8 cellular contexts compared by ENCODE assay signal in genomic region chr12:1529862-1530591, GRCh38.
DNase-seq lines count a peak whose midpoint lies in the region; ATAC-seq, FAIRE-seq and TF ChIP-seq lines count a peak whose summit lies in the region.

No MANE protein-coding gene starts in this region.

- H3K9me3 Mint-ChIP-seq in activated naive CD8-positive, alpha-beta T cell treated with anti-CD3 and anti-CD28 coated beads, Interleukin-2, amount 10 ng/mL, durations not matched to agents 7 days and 5 days = no peaks in the 10 kb centered on the region

- peaks cover 23% of the 10 kb centered on the region for H3K4me1 Mint-ChIP-seq in activated naive CD8-positive, alpha-beta T cell treated with anti-CD3 and anti-CD28 coated beads, Interleukin-2, amount 10 ng/mL, durations not matched to agents 7 days and 5 days

- no peak for ATAC-seq in activated naive CD8-positive, alpha-beta T cell treated with anti-CD3 and anti-CD28 coated beads, Interleukin-2, amount 10 ng/mL, durations not matched to agents 7 days and 5 days (ENCODE audit: low read depth)
- no peak for ATAC-seq in stimulated activated naive CD8-positive, alpha-beta T cell treated with anti-CD3 and anti-CD28 coated beads, Interleukin-15, Interleukin-2, amounts not matched to agents 100 U/mL and 50 U/mL, for 24 hours
- ATAC-seq in HG03378 (IDR thresholded peaks at IDR 0.05; ENCODE audit: unreplicated experiment) = no peak
- ATAC-seq in HG03196 (IDR thresholded peaks at IDR 0.05; ENCODE audit: unreplicated experiment) = no peak

- DNase-seq in H54 (ENCODE audit: insufficient read length, low spot score) = no peak
- DNase-seq in activated naive CD8-positive, alpha-beta T cell treated with anti-CD3 and anti-CD28 coated beads, Interleukin-2, amount 10 ng/mL, durations not matched to agents 7 days and 5 days = peak; percentile 45
- DNase-seq in stimulated activated naive CD8-positive, alpha-beta T cell treated with anti-CD3 and anti-CD28 coated beads, Interleukin-15, Interleukin-2, amounts not matched to agents 100 U/mL and 50 U/mL, for 24 hours = peak; percentile 19
- no peak for DNase-seq in kidney

- peaks cover 74% of the 10 kb centered on the region for H3K27me3 Mint-ChIP-seq in activated naive CD8-positive, alpha-beta T cell treated with anti-CD3 and anti-CD28 coated beads, Interleukin-2, amount 10 ng/mL, durations not matched to agents 7 days and 5 days

- no peaks in the 10 kb centered on the region for H3K36me3 Mint-ChIP-seq in activated naive CD8-positive, alpha-beta T cell treated with anti-CD3 and anti-CD28 coated beads, Interleukin-2, amount 10 ng/mL, durations not matched to agents 7 days and 5 days

- H3K4me1 ChIP-seq in ACC112 (ENCODE audit: control insufficient read depth, insufficient read depth, low read length, unreplicated experiment) = peaks cover 17% of the 10 kb centered on the region
- no peaks in the 10 kb centered on the region for H3K4me1 ChIP-seq in iPS-18a (ENCODE audit: control insufficient read depth, low read depth, low read length)
- peaks cover 0 to 2% of the 10 kb centered on the region in 2 donors for H3K4me1 ChIP-seq in kidney (ENCODE audit: control insufficient read depth in 1 of 2, insufficient read depth in 1 of 2, low read depth in 1 of 2, low read length in 2 of 2)

- peaks cover 8% of the 10 kb centered on the region; the same call in 1 of the 2 replicates for H3K27me3 ChIP-seq in ACC112 (ENCODE audit: insufficient read depth, low read length)
- H3K27me3 ChIP-seq in iPS-18a (ENCODE audit: control insufficient read depth, insufficient read depth, low read length) = peaks cover 84% of the 10 kb centered on the region

- H3K4me3 ChIP-seq in ACC112 (ENCODE audit: low read depth, low read length) (peak overlapping the region; percentile 81), iPS-18a (ENCODE audit: low read length) (peak overlapping the region; percentile 23), kidney (ENCODE audit: low read length in 2 of 2) (peak overlapping the region in 1 of 2 donors; percentile 13)

- no peak for TF ChIP-seq CTCF in kidney (IDR thresholded peaks at IDR 0.05; ENCODE audit: borderline replicate concordance, extremely low read depth, insufficient read depth)

- intact Hi-C loops in kidney (cut with DNase I) = no loop called here

- H3K4me3 Mint-ChIP-seq in activated naive CD8-positive, alpha-beta T cell treated with anti-CD3 and anti-CD28 coated beads, Interleukin-2, amount 10 ng/mL, durations not matched to agents 7 days and 5 days = peak overlapping the region; percentile 70

- peaks cover 23% of the 10 kb centered on the region for H3K79me2 ChIP-seq in ACC112 (ENCODE audit: control insufficient read depth, insufficient read depth, low read length, unreplicated experiment)

- H3K9ac ChIP-seq in iPS-18a (ENCODE audit: low read length) (no peak overlapping the region), kidney (ENCODE audit: low read length in 2 of 2) (no peak overlapping the region)

- FAIRE-seq in H54 (lab: Jason Lieb, UNC) (no peak), kidney (lab: Jason Lieb, UNC) (no peak)

- H3K36me3 ChIP-seq in ACC112 (ENCODE audit: insufficient read depth, low read length) (no peaks in the 10 kb centered on the region), iPS-18a (ENCODE audit: control insufficient read depth, low read depth, low read length) (no peaks in the 10 kb centered on the region), kidney (ENCODE audit: control insufficient read depth in 1 of 2, insufficient read depth in 2 of 2, low read length in 2 of 2) (no peaks in the 10 kb centered on the region)

- H3K9me3 ChIP-seq in iPS-18a (ENCODE audit: control insufficient read depth, low read depth, low read length) = no peaks in the 10 kb centered on the region
- no peaks in the 10 kb centered on the region for H3K9me3 ChIP-seq in kidney (ENCODE audit: control insufficient read depth in 1 of 2, low read length in 2 of 2)

- POLR2A ChIA-PET in activated naive CD8-positive, alpha-beta T cell treated with anti-CD3 and anti-CD28 coated beads, Interleukin-2, amount 10 ng/mL, durations not matched to agents 7 days and 5 days (lab: Charles Lee) = no interaction called here

- TF ChIP-seq POLR2A in H54 (IDR thresholded peaks at IDR 0.05; ENCODE audit: low read depth, low read length) = peak; percentile 35; the same call in 1 of the 2 replicates

- H2AFZ ChIP-seq in ACC112 (ENCODE audit: low read length, unreplicated experiment) = peak overlapping the region; percentile 90

- no peak overlapping the region for H3K27ac Mint-ChIP-seq in activated naive CD8-positive, alpha-beta T cell treated with anti-CD3 and anti-CD28 coated beads, Interleukin-2, amount 10 ng/mL, durations not matched to agents 7 days and 5 days

- H3K27ac ChIP-seq in ACC112 (ENCODE audit: low read depth, low read length) (no peak overlapping the region), iPS-18a (ENCODE audit: low read length) (no peak overlapping the region), kidney (ENCODE audit: low read depth in 2 of 2, low read length in 2 of 2) (no peak overlapping the region)

Comparison
In these comparisons a context has a peak if more than half of its experiments do, and no peak if none do; other contexts are left out.
1. DNase-seq: peak in activated naive CD8-positive, alpha-beta T cell treated with anti-CD3 and anti-CD28 coated beads, Interleukin-2, amount 10 ng/mL, durations not matched to agents 7 days and 5 days (single experiment) and stimulated activated naive CD8-positive, alpha-beta T cell treated with anti-CD3 and anti-CD28 coated beads, Interleukin-15, Interleukin-2, amounts not matched to agents 100 U/mL and 50 U/mL, for 24 hours (single experiment); none in H54 (single experiment) and kidney (single experiment).